ENCODE assay signal across 1 cellular context in the genomic region with DNA sequence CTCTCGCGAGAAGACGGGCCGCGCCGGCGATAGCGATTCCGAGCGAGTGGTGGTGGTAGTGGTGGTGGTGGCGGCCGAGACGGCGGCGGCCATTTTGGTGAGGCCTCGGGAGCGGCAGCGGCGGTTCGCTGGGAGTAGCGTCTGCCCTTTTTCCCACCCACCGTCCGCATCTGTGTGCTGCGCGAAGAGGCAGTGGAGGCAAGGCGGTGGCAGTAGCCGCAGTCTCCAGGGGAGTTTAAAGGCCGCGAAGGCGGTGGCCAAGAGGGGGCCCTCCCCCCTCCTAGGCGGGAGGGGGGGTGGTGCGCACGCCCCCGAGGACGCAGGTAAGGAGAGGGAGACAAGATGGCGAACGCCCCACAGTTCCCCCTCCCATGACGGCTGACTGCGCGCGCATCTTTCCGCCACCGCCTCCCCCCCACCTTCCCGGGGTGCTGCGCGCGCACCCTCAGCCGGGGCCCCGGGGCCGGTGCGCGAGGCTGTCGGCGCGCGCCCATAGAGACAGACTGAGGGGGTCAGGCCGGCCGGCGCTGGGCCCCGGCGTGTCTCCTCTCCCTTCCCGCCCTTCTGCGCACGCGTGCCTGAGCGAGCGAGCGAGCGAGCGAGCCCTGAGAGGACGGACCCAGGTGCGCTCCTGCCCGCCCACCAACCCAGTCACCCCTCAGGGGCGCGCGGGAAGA.
TF ChIP-seq lines count a peak whose summit lies in the region.

No MANE protein-coding gene starts in this region.

TF ChIP-seq in IMR-90, 13 proteins besides CTCF, POLR2A, EP300 and RAD21 (continued from another document):
- TF ChIP-seq CEBPB (IDR thresholded peaks at IDR 0.05; ENCODE audit: low read depth, low read length) (no peak), MXI1 (IDR thresholded peaks at IDR 0.05; ENCODE audit: borderline replicate concordance, low read depth, low read length) (0 out of 2 replicates have a peak, but pooled peaks have one; percentile 14)
